ENCODE assay signal across 9 cellular contexts in the genomic region with DNA sequence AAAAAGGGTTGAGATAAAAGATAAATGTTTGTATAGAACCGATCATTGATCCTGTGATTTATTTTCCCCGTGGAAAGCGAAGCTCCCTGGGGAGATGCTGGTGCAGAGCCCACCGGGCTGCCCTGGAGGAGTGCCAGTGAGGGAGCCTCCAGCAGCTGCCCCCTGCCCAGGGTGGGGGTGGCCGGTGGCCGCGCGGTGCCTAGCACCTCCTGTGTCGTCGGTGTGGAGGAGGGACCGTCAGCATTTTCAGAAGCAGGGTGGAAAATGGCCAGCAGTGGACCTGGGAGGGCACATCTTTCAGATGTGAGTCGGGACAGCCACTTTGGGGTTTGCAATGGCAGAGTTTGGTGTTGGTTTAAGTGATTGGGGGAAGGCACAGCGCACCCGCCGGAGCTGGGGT.
"Had no signal": no experiment of that assay in that cellular context is flagged by ENCODE, and none has a peak within 500 bp of the region (broad histone marks: within the 10 kb centered on the region; RNA-seq: fewer than 3 reads in every experiment).

No MANE protein-coding gene starts in this region.

- H3K27ac Mint-ChIP-seq: GM23338, HFFc6 had no signal

- H3K9ac ChIP-seq: GM23248 had no signal

- H3K4me1 ChIP-seq: HAP-1 had no signal

- H3K9me3 Mint-ChIP-seq: GM23338, H9, HFFc6 had no signal

- DNase-seq: GM23248, GOT3, H7, H9, HCEC 1CT, HFFc6 had no signal

- ATAC-seq: GM23338, HCT116 had no signal

- H3K9me3 ChIP-seq: HAP-1 had no signal

- H3K27ac ChIP-seq: GM23248 had no signal

- H3K4me3 Mint-ChIP-seq: GM23338, H9, HFFc6 had no signal

- H3K4me3 ChIP-seq: GM23248, GM23338, HAP-1 had no signal

- H2AFZ ChIP-seq: GM23248, GM23338 had no signal

- H3K36me3 ChIP-seq: HAP-1 had no signal

- H3K4me2 ChIP-seq: GM23338 had no signal
